8 cellular contexts compared by ENCODE assay signal in genomic region chr3:69740103-69741021, GRCh38. TPM values are rescaled to one million over a fixed set of nuclear protein-coding genes. Genes with fewer than 3 reads are reported as not detected.
A peak's percentile ranks its signal among the peaks of the same experiment; 100 is the strongest.
DNase-seq lines count a peak whose midpoint lies in the region; ATAC-seq and TF ChIP-seq lines count a peak whose summit lies in the region.

No MANE protein-coding gene starts in this region.

- ATAC-seq in omental fat pad (ENCODE audit: low FRiP score) (peak; percentile 22), GM21367 (IDR thresholded peaks at IDR 0.05; ENCODE audit: unreplicated experiment) (no peak), GM21723 (IDR thresholded peaks at IDR 0.05; ENCODE audit: unreplicated experiment) (no peak)
- ATAC-seq in CD4-positive, alpha-beta T cell (ENCODE audit: poor library complexity) = no peak

- H3K27ac Mint-ChIP-seq in CD4-positive, alpha-beta T cell = no peak overlapping the region

- no peak overlapping the region for H3K27ac ChIP-seq in CD4-positive, alpha-beta T cell (ENCODE audit: low read depth, low read length)

- no peaks in the 10 kb centered on the region for H3K9me3 Mint-ChIP-seq in CD4-positive, alpha-beta T cell

- no peaks in the 10 kb centered on the region for H3K36me3 Mint-ChIP-seq in CD4-positive, alpha-beta T cell (ENCODE audit: low read depth)

- no peaks in the 10 kb centered on the region for H3K9me3 ChIP-seq in CD4-positive, alpha-beta T cell (ENCODE audit: control insufficient read depth, low read length)

- POLR2A ChIA-PET in GM10248 (lab: Yijun Ruan, JAX) = no interaction called here
- POLR2A ChIA-PET in CD4-positive, alpha-beta T cell (lab: Charles Lee) = no interaction called here

- DNase-seq in GM10248 (ENCODE audit: extremely low spot score) = peak; percentile 17
- DNase-seq in OCI-M1 (lab: John Stamatoyannopoulos, UW) = peak; percentile 52
- DNase-seq in fibroblast of pulmonary artery (ENCODE audit: low read depth) = no peak
- DNase-seq in omental fat pad (ENCODE audit: low spot score) = no peak
- DNase-seq in CD4-positive, alpha-beta T cell = no peak
- no peak for DNase-seq in NCI-H69 (lab: John Stamatoyannopoulos, UW)

- peaks cover 13% of the 10 kb centered on the region for H3K4me1 Mint-ChIP-seq in CD4-positive, alpha-beta T cell (ENCODE audit: low read depth)

- H3K27me3 ChIP-seq in CD4-positive, alpha-beta T cell (ENCODE audit: control insufficient read depth, insufficient read depth, low read length) = peaks cover 43% of the 10 kb centered on the region

- intact Hi-C loops in CD4-positive, alpha-beta T cell (cut with DNase I, micrococcal nuclease) = no loop called here

- H3K4me3 ChIP-seq in fibroblast of pulmonary artery (replicated peaks; ENCODE audit: low read depth, low read length) = peak overlapping the region; percentile 79

- CTCF ChIA-PET in GM10248 (lab: Yijun Ruan, JAX) = no interaction called here
- CTCF ChIA-PET in CD4-positive, alpha-beta T cell (lab: Charles Lee) = no interaction called here

- peaks cover 70% of the 10 kb centered on the region for H3K27me3 Mint-ChIP-seq in CD4-positive, alpha-beta T cell

- TF ChIP-seq CTCF in GM10248 (IDR thresholded peaks at IDR 0.05; ENCODE audit: control extremely low read depth, extremely low read depth, low read depth, missing control alignments) = no peak
- TF ChIP-seq CTCF in fibroblast of pulmonary artery (IDR thresholded peaks at IDR 0.05; ENCODE audit: low read length, missing control alignments) = no peak
- TF ChIP-seq CTCF in omental fat pad (IDR thresholded peaks at IDR 0.05) = no peak
- TF ChIP-seq CTCF in CD4-positive, alpha-beta T cell (IDR thresholded peaks at IDR 0.05) = no peak

- H3K4me3 Mint-ChIP-seq in CD4-positive, alpha-beta T cell = no peak overlapping the region

RNA-seq across cellular contexts. Expression of gene MITF, which starts 1.1 kb away (rescaled TPM):
- total RNA-seq in omental fat pad = 10 to 100 TPM; 13.7 to 39.0 (median 27.4) TPM
- total RNA-seq in CD4-positive, alpha-beta T cell = not detected

Comparison
In these comparisons a context has a peak if more than half of its experiments do, and no peak if none do; other contexts are left out.
1. DNase-seq: peak in GM10248 (single experiment) and OCI-M1 (single experiment); none in fibroblast of pulmonary artery (single experiment), omental fat pad (single experiment), CD4-positive, alpha-beta T cell (0 of 10) and NCI-H69 (single experiment).
2. RNA of gene MITF, which starts 1.1 kb away (total RNA-seq): 13.7 to 39.0 TPM in omental fat pad; not detected in CD4-positive, alpha-beta T cell; every median in the first group is over 10 times any median in the second.